In the genomic region with DNA sequence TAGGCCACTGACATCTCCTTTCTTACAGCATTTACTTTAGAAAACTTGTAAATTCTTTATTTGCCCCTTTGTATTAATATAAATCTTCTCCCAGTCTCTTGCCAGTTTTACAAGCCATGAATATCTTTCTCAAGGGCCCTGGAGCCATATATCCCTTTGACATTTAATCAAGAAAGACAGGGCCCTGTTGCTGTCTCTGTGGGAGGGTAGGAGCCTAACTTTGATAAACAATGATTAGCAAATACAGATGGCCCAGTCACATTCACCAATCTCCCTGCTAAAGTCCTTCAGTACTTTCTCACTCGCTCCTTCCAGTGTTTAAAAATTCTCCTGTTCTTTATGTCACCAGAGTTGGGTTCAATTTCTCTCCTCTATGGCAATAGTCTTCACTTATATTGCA, we compare ENCODE assay signal across 1 cellular context.
TF ChIP-seq lines count a peak whose summit lies in the region.

No MANE protein-coding gene starts in this region.

TF ChIP-seq in neural cell, 6 proteins besides CTCF, POLR2A, EP300 and RAD21 (continued from another document):
- TF ChIP-seq, protein P1, sequence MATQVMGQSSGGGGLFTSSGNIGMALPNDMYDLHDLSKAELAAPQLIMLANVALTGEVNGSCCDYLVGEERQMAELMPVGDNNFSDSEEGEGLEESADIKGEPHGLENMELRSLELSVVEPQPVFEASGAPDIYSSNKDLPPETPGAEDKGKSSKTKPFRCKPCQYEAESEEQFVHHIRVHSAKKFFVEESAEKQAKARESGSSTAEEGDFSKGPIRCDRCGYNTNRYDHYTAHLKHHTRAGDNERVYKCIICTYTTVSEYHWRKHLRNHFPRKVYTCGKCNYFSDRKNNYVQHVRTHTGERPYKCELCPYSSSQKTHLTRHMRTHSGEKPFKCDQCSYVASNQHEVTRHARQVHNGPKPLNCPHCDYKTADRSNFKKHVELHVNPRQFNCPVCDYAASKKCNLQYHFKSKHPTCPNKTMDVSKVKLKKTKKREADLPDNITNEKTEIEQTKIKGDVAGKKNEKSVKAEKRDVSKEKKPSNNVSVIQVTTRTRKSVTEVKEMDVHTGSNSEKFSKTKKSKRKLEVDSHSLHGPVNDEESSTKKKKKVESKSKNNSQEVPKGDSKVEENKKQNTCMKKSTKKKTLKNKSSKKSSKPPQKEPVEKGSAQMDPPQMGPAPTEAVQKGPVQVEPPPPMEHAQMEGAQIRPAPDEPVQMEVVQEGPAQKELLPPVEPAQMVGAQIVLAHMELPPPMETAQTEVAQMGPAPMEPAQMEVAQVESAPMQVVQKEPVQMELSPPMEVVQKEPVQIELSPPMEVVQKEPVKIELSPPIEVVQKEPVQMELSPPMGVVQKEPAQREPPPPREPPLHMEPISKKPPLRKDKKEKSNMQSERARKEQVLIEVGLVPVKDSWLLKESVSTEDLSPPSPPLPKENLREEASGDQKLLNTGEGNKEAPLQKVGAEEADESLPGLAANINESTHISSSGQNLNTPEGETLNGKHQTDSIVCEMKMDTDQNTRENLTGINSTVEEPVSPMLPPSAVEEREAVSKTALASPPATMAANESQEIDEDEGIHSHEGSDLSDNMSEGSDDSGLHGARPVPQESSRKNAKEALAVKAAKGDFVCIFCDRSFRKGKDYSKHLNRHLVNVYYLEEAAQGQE (IDR thresholded peaks at IDR 0.05; ENCODE audit: borderline replicate concordance), result no peak
- TF ChIP-seq MXI1 (conservative IDR thresholded peaks at IDR 0.05; ENCODE audit: poor library complexity, severe bottlenecking), result no peak
- no peak for TF ChIP-seq POLR2AphosphoS5 (IDR thresholded peaks at IDR 0.05)
